19 cellular contexts compared by ENCODE assay signal in the genomic region with DNA sequence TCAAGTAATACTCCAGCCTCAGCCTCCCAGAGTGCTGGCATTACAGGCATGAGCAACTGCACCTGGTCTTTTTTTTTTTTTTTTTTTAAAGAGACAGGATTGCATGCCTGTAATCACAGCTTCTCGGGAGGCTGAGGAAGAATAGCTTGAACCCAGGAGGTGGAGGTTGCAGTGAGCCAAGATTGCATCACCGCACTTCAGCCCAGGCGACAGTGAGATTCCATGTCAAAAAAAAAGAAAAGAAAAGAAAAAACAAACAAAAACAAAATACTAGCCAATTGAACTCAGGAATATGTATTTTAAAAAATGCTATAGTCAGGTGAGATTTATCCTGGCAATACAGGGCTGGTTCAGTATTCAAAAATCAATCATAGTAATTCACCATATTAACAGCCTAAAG.
DNase-seq lines count a peak whose midpoint lies in the region; ATAC-seq, FAIRE-seq and TF ChIP-seq lines count a peak whose summit lies in the region.
"Had no signal": no experiment of that assay in that cellular context is flagged by ENCODE, and none has a peak within 500 bp of the region (broad histone marks: within the 10 kb centered on the region; RNA-seq: fewer than 3 reads in every experiment).

No MANE protein-coding gene starts in this region.

- no peak for FAIRE-seq in K562 (lab: Jason Lieb, UNC)
- FAIRE-seq: G401.6, GM12892, GM19239 had no signal

- H2BK120ac ChIP-seq in mesendoderm (ENCODE audit: low read depth, low read length), result no peak overlapping the region

- no peak overlapping the region for H3K23ac ChIP-seq in mesendoderm (ENCODE audit: low read length)

- intact Hi-C loops in K562 (cut with micrococcal nuclease), result no loop called here
- intact Hi-C loops in activated CD4-positive, alpha-beta memory T cell treated with anti-CD3 and anti-CD28 coated beads for 36 hours (cut with micrococcal nuclease), result no loop called here

- H4K20me1 ChIP-seq in GM23338 (replicated peaks; ENCODE audit: insufficient read depth) (no peaks in the 10 kb centered on the region), K562 (replicated peaks; ENCODE audit: control insufficient read depth, insufficient read depth, low read length) (no peaks in the 10 kb centered on the region)

- POLR2A ChIA-PET in HEK293T (lab: Yijun Ruan, JAX) (no interaction called here), K562 (lab: Yijun Ruan, JAX) (no interaction called here)
- POLR2A ChIA-PET in activated CD4-positive, alpha-beta memory T cell treated with anti-CD3 and anti-CD28 coated beads for 36 hours (lab: Charles Lee), result no interaction called here

- DNase-seq in GM23338 (ENCODE audit: low spot score), result no peak
- no peak for DNase-seq in HEK293T (ENCODE audit: extremely low spot score)
- no peak for DNase-seq in K562 (ENCODE audit: extremely low read depth in 1 of 4, low spot score in 3 of 4)
- peak; percentile 27 for DNase-seq in mesendoderm
- no peak for DNase-seq in activated CD4-positive, alpha-beta memory T cell treated with anti-CD3 and anti-CD28 coated beads for 36 hours
- DNase-seq in stimulated activated CD4-positive, alpha-beta T cell treated with anti-CD3 and anti-CD28 coated beads, Interleukin-4, amount 100 ng/mL, for 24 hours, result no peak
- no peak for DNase-seq in GM19238 (ENCODE audit: insufficient read length, low spot score)
- DNase-seq: C1 segment of cervical spinal cord; Calu3; CD4-positive, alpha-beta memory T cell; COR-L47; DMS53; DMS79 treated with DMSO at 0.1 percent for 48 hours; GOT3; H7; HCEC 1CT had no signal

- H3K9me3 ChIP-seq in K562 (replicated peaks; ENCODE audit: control insufficient read depth, insufficient read depth, low read depth, low read length), result no peaks in the 10 kb centered on the region

- H3K79me2 ChIP-seq in GM23338 (replicated peaks; ENCODE audit: insufficient read depth), result no peaks in the 10 kb centered on the region
- H3K79me2 ChIP-seq in K562 (ENCODE audit: control insufficient read depth, insufficient read depth, low read length), result no peaks in the 10 kb centered on the region
- no peaks in the 10 kb centered on the region for H3K79me2 ChIP-seq in mesendoderm (ENCODE audit: control insufficient read depth, insufficient read depth, low read length)

- no peaks in the 10 kb centered on the region for H3K9me1 ChIP-seq in K562 (ENCODE audit: control insufficient read depth, insufficient read depth, low read length)

- no peak overlapping the region for H4K8ac ChIP-seq in mesendoderm (ENCODE audit: low read depth, low read length)

- 57% methylated on average over 3 of the region's 3 CpGs for WGBS in K562 (ENCODE audit: insufficient coverage, low coverage, missing lambda C conversion rate)
- WGBS in mesendoderm (ENCODE audit: extremely low coverage, insufficient coverage, low lambda C conversion rate), result no CpG with 5 or more reads among the region's 3 CpGs

- no peak for TF ChIP-seq POLR2A in K562 (conservative IDR thresholded peaks at IDR 0.05)

- H3K18ac ChIP-seq in mesendoderm (ENCODE audit: low read length), result no peak overlapping the region

- no peak overlapping the region for H3K4me2 ChIP-seq in GM23338
- H3K4me2 ChIP-seq in K562 (ENCODE audit: insufficient read depth, low read length), result no peak overlapping the region
- no peak overlapping the region for H3K4me2 ChIP-seq in mesendoderm (ENCODE audit: low read length)

- H3F3A ChIP-seq in GM23338 (replicated peaks; ENCODE audit: low read depth), result no peaks in the 10 kb centered on the region

- H3K27me3 Mint-ChIP-seq in GM23338 (ENCODE audit: insufficient read depth, low read depth, poor library complexity), result no peaks in the 10 kb centered on the region
- H3K27me3 Mint-ChIP-seq in activated CD4-positive, alpha-beta memory T cell treated with anti-CD3 and anti-CD28 coated beads for 36 hours, result no peaks in the 10 kb centered on the region

- no peak for TF ChIP-seq RAD21 in K562 (CRISPR knock-in tag; conservative IDR thresholded peaks at IDR 0.05 in 1 of 2, IDR thresholded peaks at IDR 0.05 in 1 of 2)

- in situ Hi-C loops in K562 (cut with MboI), result no loop called here

- TF ChIP-seq EP300 in K562 (IDR thresholded peaks at IDR 0.05; ENCODE audit: low read length), result no peak

- H3K79me1 ChIP-seq in mesendoderm (ENCODE audit: low read length), result no peaks in the 10 kb centered on the region

- no peak overlapping the region for H3K56ac ChIP-seq in mesendoderm (ENCODE audit: low read length)

- peaks cover 18% of the 10 kb centered on the region for H3K36me3 Mint-ChIP-seq in GM23338 (ENCODE audit: low read depth)
- peaks cover 8% of the 10 kb centered on the region for H3K36me3 Mint-ChIP-seq in activated CD4-positive, alpha-beta memory T cell treated with anti-CD3 and anti-CD28 coated beads for 36 hours

- H3K9ac ChIP-seq in K562 (ENCODE audit: insufficient read depth in 1 of 2, low read depth in 2 of 2, low read length in 2 of 2), result no peak overlapping the region
- no peak overlapping the region for H3K9ac ChIP-seq in mesendoderm (ENCODE audit: low read length)

- H3K9me3 Mint-ChIP-seq in GM23338, result no peaks in the 10 kb centered on the region
- H3K9me3 Mint-ChIP-seq in activated CD4-positive, alpha-beta memory T cell treated with anti-CD3 and anti-CD28 coated beads for 36 hours, result no peaks in the 10 kb centered on the region
- H3K9me3 Mint-ChIP-seq: CD4-positive, alpha-beta memory T cell had no signal

- H2AFZ ChIP-seq in GM23338, result no peak overlapping the region
- no peak overlapping the region for H2AFZ ChIP-seq in K562 (ENCODE audit: low read depth, low read length)

- H3K27me3 ChIP-seq in GM23338 (ENCODE audit: insufficient read depth) (no peaks in the 10 kb centered on the region), K562 (ENCODE audit: control insufficient read depth in 2 of 2, insufficient read depth in 2 of 2, low read length in 2 of 2) (no peaks in the 10 kb centered on the region), mesendoderm (ENCODE audit: insufficient read depth, low read length, poor library complexity) (no peaks in the 10 kb centered on the region)

- BruUV-seq in K562 (replicated peaks; lab: Mats Ljungman, UMichigan), result no TSS peak

- H3K4me3 ChIP-seq in GM23338, result no peak overlapping the region
- no peak overlapping the region for H3K4me3 ChIP-seq in K562
- H3K4me3 ChIP-seq in mesendoderm (ENCODE audit: low read length), result no peak overlapping the region

- ATAC-seq in GM23338, result no peak
- ATAC-seq in K562, result no peak

- no peak overlapping the region for H3K4me3 Mint-ChIP-seq in GM23338
- no peak overlapping the region for H3K4me3 Mint-ChIP-seq in activated CD4-positive, alpha-beta memory T cell treated with anti-CD3 and anti-CD28 coated beads for 36 hours
- H3K4me3 Mint-ChIP-seq: CD4-positive, alpha-beta memory T cell had no signal

- H3K9me2 ChIP-seq in GM23338 (ENCODE audit: insufficient read depth), result no peaks in the 10 kb centered on the region; the same call in 1 of the 2 replicates

- no peak overlapping the region for H2AK5ac ChIP-seq in mesendoderm (ENCODE audit: low read length)

- peak overlapping the region; percentile 88 for H3K27ac Mint-ChIP-seq in GM23338
- H3K27ac Mint-ChIP-seq in activated CD4-positive, alpha-beta memory T cell treated with anti-CD3 and anti-CD28 coated beads for 36 hours, result no peak overlapping the region
- H3K27ac Mint-ChIP-seq: CD4-positive, alpha-beta memory T cell had no signal

- H2BK5ac ChIP-seq in mesendoderm (ENCODE audit: low read length), result no peak overlapping the region

- no peak for TF ChIP-seq CTCF in GM23338 (conservative IDR thresholded peaks at IDR 0.05; ENCODE audit: low read depth in 2 of 2)
- TF ChIP-seq CTCF in K562 (IDR thresholded peaks at IDR 0.05 in 2 of 3, conservative IDR thresholded peaks at IDR 0.05 in 1 of 3; ENCODE audit: insufficient read depth in 2 of 3, low read depth in 1 of 3, low read length in 3 of 3), result no peak

- H3K4me1 ChIP-seq in GM23338 (ENCODE audit: insufficient read depth) (no peaks in the 10 kb centered on the region), K562 (replicated peaks in 1 of 2; ENCODE audit: control insufficient read depth in 2 of 2, insufficient read depth in 2 of 2, low read length in 2 of 2) (no peaks in the 10 kb centered on the region), mesendoderm (ENCODE audit: control insufficient read depth, low read depth, low read length) (no peaks in the 10 kb centered on the region)

- H3K4ac ChIP-seq in mesendoderm (ENCODE audit: low read depth, low read length), result no peak overlapping the region

- no peak overlapping the region for H4K5ac ChIP-seq in mesendoderm (ENCODE audit: low read length)

- H3K27ac ChIP-seq in GM23338 (ENCODE audit: low read depth), result peak overlapping the region; percentile 41; the same call in 1 of the 2 replicates
- no peak overlapping the region for H3K27ac ChIP-seq in K562 (ENCODE audit: extremely low read depth, low read depth, low read length)
- no peak overlapping the region for H3K27ac ChIP-seq in mesendoderm (ENCODE audit: low read depth, low read length)

- peaks cover 7% of the 10 kb centered on the region for H3K4me1 Mint-ChIP-seq in GM23338
- no peaks in the 10 kb centered on the region for H3K4me1 Mint-ChIP-seq in activated CD4-positive, alpha-beta memory T cell treated with anti-CD3 and anti-CD28 coated beads for 36 hours (ENCODE audit: low read depth)
- H3K4me1 Mint-ChIP-seq: CD4-positive, alpha-beta memory T cell had no signal

- H2BK15ac ChIP-seq in mesendoderm (replicated peaks; ENCODE audit: low read depth), result no peak overlapping the region

- peaks cover 5% of the 10 kb centered on the region; the same call in 1 of the 2 replicates for H3K36me3 ChIP-seq in GM23338 (ENCODE audit: insufficient read depth)
- H3K36me3 ChIP-seq in K562 (ENCODE audit: control insufficient read depth, insufficient read depth, low read length), result peaks cover 4% of the 10 kb centered on the region; the same call in 1 of the 3 replicates
- H3K36me3 ChIP-seq in mesendoderm (ENCODE audit: control insufficient read depth, insufficient read depth, low read length), result no peaks in the 10 kb centered on the region

- CTCF ChIA-PET in HEK293T (lab: Yijun Ruan, JAX), result interaction anchor here (0.6 kb wide), 1 partner anchor 179 kb away, joined by 4 read pairs; no protein-coding TSS in a partner anchor
- CTCF ChIA-PET in K562 (lab: Yijun Ruan, JAX; ENCODE audit: low intra/inter-chr PET ratio), result no interaction called here
- CTCF ChIA-PET in activated CD4-positive, alpha-beta memory T cell treated with anti-CD3 and anti-CD28 coated beads for 36 hours (lab: Charles Lee), result no interaction called here

TF ChIP-seq in GM23338, 12 proteins besides CTCF, POLR2A, EP300 and RAD21 (continues in another document):
- no peak for TF ChIP-seq EZH2 (IDR thresholded peaks at IDR 0.05; ENCODE audit: low read depth, unreplicated experiment)
- no peak for TF ChIP-seq CREB1 (CRISPR knock-in tag; IDR thresholded peaks at IDR 0.05; ENCODE audit: low read depth)
- TF ChIP-seq EZH2phosphoT487 (IDR thresholded peaks at IDR 0.05; ENCODE audit: unreplicated experiment), result no peak

TF ChIP-seq in HEK293T, 16 proteins besides CTCF, POLR2A, EP300 and RAD21:
- TF ChIP-seq ZNF384 (IDR thresholded peaks at IDR 0.05) (0 out of 2 replicates have a peak, but pooled peaks have one; percentile 30), NFRKB (IDR thresholded peaks at IDR 0.05) (no peak)

TF ChIP-seq in K562, 482 proteins besides CTCF, POLR2A, EP300 and RAD21 (continues in another document):
- TF ChIP-seq POU5F1 (IDR thresholded peaks at IDR 0.05; ENCODE audit: borderline replicate concordance, low read depth, low read length, partially characterized antibody), result no peak
- no peak for TF ChIP-seq CEBPG (CRISPR knock-in tag; IDR thresholded peaks at IDR 0.05)
- peak; percentile 47 to 48; a peak in 3 of 4 replicates for TF ChIP-seq CEBPG (tag; conservative IDR thresholded peaks at IDR 0.05 in 1 of 2, IDR thresholded peaks at IDR 0.05 in 1 of 2)
